In the genomic region with DNA sequence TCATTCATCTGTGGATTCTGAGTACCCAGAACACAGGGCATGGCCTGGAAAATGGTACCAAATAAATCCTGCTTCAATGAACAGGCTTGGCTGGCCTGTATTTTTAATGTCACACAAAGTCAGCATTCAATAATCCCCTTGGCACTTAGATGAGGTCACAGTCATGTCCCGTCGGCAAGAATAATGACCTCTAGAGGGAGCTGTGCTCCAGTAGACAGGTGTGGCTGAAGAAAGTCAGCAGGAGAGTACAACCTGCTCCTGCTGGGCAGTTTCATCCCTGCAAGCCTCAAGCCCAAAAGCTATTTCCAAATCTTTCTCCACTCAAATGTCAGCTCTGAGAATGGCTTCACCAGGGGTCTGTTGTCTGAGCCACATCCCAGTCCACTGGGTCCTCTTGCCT, we compare ENCODE assay signal across 8 cellular contexts.
DNase-seq lines count a peak whose midpoint lies in the region; ATAC-seq, FAIRE-seq and TF ChIP-seq lines count a peak whose summit lies in the region.

No MANE protein-coding gene starts in this region.

- no peak overlapping the region for H3K9ac ChIP-seq in K562 (ENCODE audit: insufficient read depth in 1 of 2, low read depth in 2 of 2, low read length in 2 of 2)

- TF ChIP-seq EP300 in K562 (IDR thresholded peaks at IDR 0.05; ENCODE audit: low read length): no peak

- H3K9me3 ChIP-seq in K562 (replicated peaks; ENCODE audit: control insufficient read depth, insufficient read depth, low read depth, low read length) (no peaks in the 10 kb centered on the region), pancreas (no peaks in the 10 kb centered on the region)

- intact Hi-C loops in K562 (cut with micrococcal nuclease) (loop anchor here (1.0 to 10.0 kb wide), 5 partner anchors 76 to 433 kb away; no protein-coding TSS in a partner anchor), pancreas (cut with DNase I) (loop anchor here in 1 of 3 donors (10.0 kb wide), 1 partner anchor 428 kb away; no protein-coding TSS in a partner anchor)

- H3K36me3 ChIP-seq in K562 (ENCODE audit: control insufficient read depth, insufficient read depth, low read length): no peaks in the 10 kb centered on the region
- H3K36me3 ChIP-seq in pancreas: no peaks in the 10 kb centered on the region

- TF ChIP-seq RAD21 in K562 (CRISPR knock-in tag; conservative IDR thresholded peaks at IDR 0.05 in 1 of 2, IDR thresholded peaks at IDR 0.05 in 1 of 2): peak; percentile 79 to 85

- TF ChIP-seq POLR2A in K562 (conservative IDR thresholded peaks at IDR 0.05): no peak

- CTCF ChIA-PET in K562 (lab: Yijun Ruan, JAX; ENCODE audit: low intra/inter-chr PET ratio): no interaction called here

- in situ Hi-C loops in K562 (cut with MboI): no loop called here

- H3K4me2 ChIP-seq in K562 (ENCODE audit: insufficient read depth, low read length): no peak overlapping the region

- no peaks in the 10 kb centered on the region for H3K27me3 ChIP-seq in K562 (ENCODE audit: control insufficient read depth in 2 of 2, insufficient read depth in 2 of 2, low read length in 2 of 2)
- H3K27me3 ChIP-seq in pancreas: peaks cover 0 to 4% (median 0%) of the 10 kb centered on the region in 4 donors

- H3K4me3 ChIP-seq in K562: no peak overlapping the region
- H3K4me3 ChIP-seq in pancreas: no peak overlapping the region

- ATAC-seq in HG03575 (IDR thresholded peaks at IDR 0.05; ENCODE audit: extremely low read depth, insufficient number of reproducible peaks, low FRiP score, unreplicated experiment) (peak; percentile 47), K562 (peak; percentile 100), pancreas (peak in 3 of 4 donors; percentile 82 to 92 (median 91))

- H4K20me1 ChIP-seq in K562 (replicated peaks; ENCODE audit: control insufficient read depth, insufficient read depth, low read length): no peaks in the 10 kb centered on the region

- POLR2A ChIA-PET in K562 (lab: Yijun Ruan, JAX): no interaction called here

- no peaks in the 10 kb centered on the region for H3K79me2 ChIP-seq in K562 (ENCODE audit: control insufficient read depth, insufficient read depth, low read length)

- FAIRE-seq in K562 (lab: Jason Lieb, UNC) (peak; percentile 93), pancreas (lab: Jason Lieb, UNC) (no peak)

- H3K9me1 ChIP-seq in K562 (ENCODE audit: control insufficient read depth, insufficient read depth, low read length): no peaks in the 10 kb centered on the region

- BruUV-seq in K562 (replicated peaks; lab: Mats Ljungman, UMichigan): no TSS peak

- peak; percentile 55 for DNase-seq in DMS53 treated with DMSO at 0.1 percent for 48 hours (lab: John Stamatoyannopoulos, UW; ENCODE audit: unreplicated experiment)
- peak; percentile 5 for DNase-seq in GM19238 (ENCODE audit: insufficient read length, low spot score)
- peak; percentile 60 to 72 (median 68) for DNase-seq in K562 (ENCODE audit: extremely low read depth in 1 of 4, low spot score in 3 of 4)
- DNase-seq in pancreas: peak in 4 of 6 donors; percentile 11 to 54 (median 23)
- no peak for DNase-seq in ureter (ENCODE audit: low spot score)
- no peak for DNase-seq in HuH-7 (ENCODE audit: low spot score)
- no peak for DNase-seq in COR-L47 (lab: John Stamatoyannopoulos, UW)

- H2AFZ ChIP-seq in K562 (ENCODE audit: low read depth, low read length): no peak overlapping the region

- peak; percentile 83 to 98 (median 94) for TF ChIP-seq CTCF in K562 (IDR thresholded peaks at IDR 0.05 in 2 of 3, conservative IDR thresholded peaks at IDR 0.05 in 1 of 3; ENCODE audit: insufficient read depth in 2 of 3, low read depth in 1 of 3, low read length in 3 of 3)
- peak; percentile 18 to 53 (median 44) for TF ChIP-seq CTCF in pancreas (IDR thresholded peaks at IDR 0.05)

- H3K4me1 ChIP-seq in K562 (replicated peaks in 1 of 2; ENCODE audit: control insufficient read depth in 2 of 2, insufficient read depth in 2 of 2, low read length in 2 of 2): no peaks in the 10 kb centered on the region
- H3K4me1 ChIP-seq in pancreas: no peaks in the 10 kb centered on the region

- H3K27ac ChIP-seq in K562 (ENCODE audit: extremely low read depth, low read depth, low read length): no peak overlapping the region
- H3K27ac ChIP-seq in pancreas: no peak overlapping the region

- 0% methylated on average over 2 of the region's 2 CpGs for WGBS in K562 (ENCODE audit: insufficient coverage, low coverage, missing lambda C conversion rate)
- WGBS in pancreas, 2 donors: 2 to 3% methylated on average over 2 of the region's 2 CpGs

TF ChIP-seq in K562, 482 proteins besides CTCF, POLR2A, EP300 and RAD21:
- TF ChIP-seq ARID2 (IDR thresholded peaks at IDR 0.05) (0 out of 2 replicates have a peak, but pooled peaks have one; percentile 32), JUND (IDR thresholded peaks at IDR 0.05; ENCODE audit: borderline replicate concordance, low read depth, low read length) (0 out of 2 replicates have a peak, but pooled peaks have one; percentile 18), JUND (tag; IDR thresholded peaks at IDR 0.05; ENCODE audit: borderline replicate concordance, low read depth, low read length) (0 out of 3 replicates have a peak, but pooled peaks have one; percentile 9), ATF7 (IDR thresholded peaks at IDR 0.05) (peak; percentile 54; the same call in 1 of the 2 replicates), HCFC1 (IDR thresholded peaks at IDR 0.05; ENCODE audit: low read depth, low read length) (no peak), CREM (IDR thresholded peaks at IDR 0.05; ENCODE audit: low read depth) (0 out of 2 replicates have a peak, but pooled peaks have one; percentile 30), SMC3 (conservative IDR thresholded peaks at IDR 0.05; ENCODE audit: insufficient read depth, low read depth, low read length) (peak; percentile 76), ATF3 (IDR thresholded peaks at IDR 0.05) (0 out of 2 replicates have a peak, but pooled peaks have one; percentile 8), ATF3 (CRISPR knock-in tag; conservative IDR thresholded peaks at IDR 0.05) (no peak), ESRRA (IDR thresholded peaks at IDR 0.05; ENCODE audit: borderline replicate concordance, low read depth) (no peak), CC2D1A (IDR thresholded peaks at IDR 0.05) (0 out of 2 replicates have a peak, but pooled peaks have one; percentile 14)
- TF ChIP-seq, protein P1, sequence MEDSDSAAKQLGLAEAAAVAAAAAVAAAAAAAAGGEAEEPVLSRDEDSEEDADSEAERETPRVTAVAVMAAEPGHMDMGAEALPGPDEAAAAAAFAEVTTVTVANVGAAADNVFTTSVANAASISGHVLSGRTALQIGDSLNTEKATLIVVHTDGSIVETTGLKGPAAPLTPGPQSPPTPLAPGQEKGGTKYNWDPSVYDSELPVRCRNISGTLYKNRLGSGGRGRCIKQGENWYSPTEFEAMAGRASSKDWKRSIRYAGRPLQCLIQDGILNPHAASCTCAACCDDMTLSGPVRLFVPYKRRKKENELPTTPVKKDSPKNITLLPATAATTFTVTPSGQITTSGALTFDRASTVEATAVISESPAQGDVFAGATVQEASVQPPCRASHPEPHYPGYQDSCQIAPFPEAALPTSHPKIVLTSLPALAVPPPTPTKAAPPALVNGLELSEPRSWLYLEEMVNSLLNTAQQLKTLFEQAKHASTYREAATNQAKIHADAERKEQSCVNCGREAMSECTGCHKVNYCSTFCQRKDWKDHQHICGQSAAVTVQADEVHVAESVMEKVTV (CRISPR knock-in tag; IDR thresholded peaks at IDR 0.05): 0 out of 2 replicates have a peak, but pooled peaks have one; percentile 17

Comparison
In these comparisons a context has a peak if more than half of its experiments do, and no peak if none do; other contexts are left out.
1. DNase-seq: peak in DMS53 treated with DMSO at 0.1 percent for 48 hours (single experiment), GM19238 (single experiment), K562 (4 of 4) and pancreas (4 of 6); none in ureter (single experiment), HuH-7 (single experiment) and COR-L47 (single experiment).
2. ATAC-seq: peak in every context shown above with its lines; median percentile 100 in K562; 91 in pancreas; 47 in HG03575.